21 cellular contexts compared by ENCODE assay signal in the genomic region with DNA sequence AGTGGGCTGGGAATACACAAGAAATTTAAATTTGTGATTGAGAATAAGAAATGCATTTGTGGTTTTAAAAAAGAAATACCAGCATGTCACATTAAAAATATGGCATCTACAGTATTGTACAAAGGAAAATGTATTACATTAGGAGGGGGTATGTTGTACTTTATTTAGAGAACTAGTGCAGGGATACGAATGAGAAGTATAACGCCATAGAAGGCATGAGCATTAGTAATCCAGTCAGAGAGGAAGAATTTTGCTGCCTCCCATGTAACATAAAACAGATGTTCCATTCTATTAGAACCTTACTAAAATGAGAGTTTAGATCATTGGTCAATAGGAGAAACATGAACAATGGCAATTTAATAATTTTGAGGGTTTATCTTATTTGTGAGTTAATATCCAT.
DNase-seq lines count a peak whose midpoint lies in the region; ATAC-seq lines count a peak whose summit lies in the region.
"Had no signal": no experiment of that assay in that cellular context is flagged by ENCODE, and none has a peak within 500 bp of the region (broad histone marks: within the 10 kb centered on the region; RNA-seq: fewer than 3 reads in every experiment).

No MANE protein-coding gene starts in this region.

- H3K27me3 ChIP-seq in adipocyte (replicated peaks; ENCODE audit: control insufficient read depth, insufficient read depth, low read length), result no peaks in the 10 kb centered on the region
- H3K27me3 ChIP-seq: BLaER1 treated with 17β-estradiol and CSF1 and Interleukin-3, amounts not matched to agents 10 nM and 100 nM; Peyer's patch; SJSA1; stomach; upper lobe of left lung had no signal

- no peaks in the 10 kb centered on the region for H3K9me3 ChIP-seq in adipocyte (ENCODE audit: control insufficient read depth, low read length)
- H3K9me3 ChIP-seq: Peyer's patch, SJSA1, stomach, upper lobe of left lung had no signal

- peak; percentile 48 for DNase-seq in ELR (ENCODE audit: low read depth)
- peak; percentile 89 for DNase-seq in adipocyte (ENCODE audit: low read depth)
- peak; percentile 95 for DNase-seq in fibroblast of peridontal ligament (ENCODE audit: extremely low read depth)
- DNase-seq in stromal cell of bone marrow (ENCODE audit: low read depth), result peak; percentile 46
- no peak for DNase-seq in C1 segment of cervical spinal cord (lab: John Stamatoyannopoulos, UW)
- no peak for DNase-seq in NCI-H526 treated with DMSO at 0.1 percent for 48 hours (lab: John Stamatoyannopoulos, UW)
- DNase-seq: foreskin melanocyte; KBM-7; NCI-H187; NCI-H2227 treated with DMSO at 0.1 percent for 48 hours; occipital lobe; Peyer's patch; retina; stimulated activated CD4-positive, alpha-beta T cell treated with anti-CD3 and anti-CD28 coated beads, Interleukin-12 subunit alpha, Interleukin-12 subunit beta, amount 100 ng/mL, for 4 hours; stomach; upper lobe of left lung had no signal

- peaks cover 18% of the 10 kb centered on the region for H3K4me1 ChIP-seq in adipocyte (ENCODE audit: control insufficient read depth, insufficient read depth, low read length)
- H3K4me1 ChIP-seq: Peyer's patch, stomach, upper lobe of left lung had no signal

- peaks cover 5% of the 10 kb centered on the region for H3K36me3 ChIP-seq in adipocyte (ENCODE audit: control insufficient read depth, insufficient read depth, low read length, severe bottlenecking)
- H3K36me3 ChIP-seq: Peyer's patch, SJSA1 had no signal

- peak overlapping the region; percentile 49 for H3K4me3 ChIP-seq in adipocyte (ENCODE audit: low read length)
- H3K4me3 ChIP-seq: BLaER1 treated with 17β-estradiol and CSF1 and Interleukin-3, amounts not matched to agents 10 nM and 100 nM; GM12878; Peyer's patch; SJSA1; stomach; upper lobe of left lung had no signal

- ATAC-seq in HG03159 (IDR thresholded peaks at IDR 0.05; ENCODE audit: unreplicated experiment) (no peak), HG03439 (IDR thresholded peaks at IDR 0.05; ENCODE audit: unreplicated experiment) (no peak)
- ATAC-seq: GM12878 had no signal

- H3K9ac ChIP-seq in adipocyte (ENCODE audit: low read length), result peak overlapping the region; percentile 34
- H3K9ac ChIP-seq: BLaER1 treated with 17β-estradiol and CSF1 and Interleukin-3, amounts not matched to agents 10 nM and 100 nM had no signal

Comparison
In these comparisons a context has a peak if more than half of its experiments do, and no peak if none do; other contexts are left out.
1. DNase-seq: peak in ELR (single experiment), adipocyte (single experiment), fibroblast of peridontal ligament (single experiment) and stromal cell of bone marrow (single experiment); none in C1 segment of cervical spinal cord (0 of 14) and NCI-H526 treated with DMSO at 0.1 percent for 48 hours (single experiment).